Comparison of ENCODE assay signal across 1 cellular context in genomic region chr2:80168801-80169200, GRCh38.
TF ChIP-seq lines count a peak whose summit lies in the region.

No MANE protein-coding gene starts in this region.

TF ChIP-seq in K562, 482 proteins besides CTCF, POLR2A, EP300 and RAD21 (continued from another document):
- peak; percentile 45 for TF ChIP-seq NFIC (IDR thresholded peaks at IDR 0.05)
- TF ChIP-seq KDM1A (IDR thresholded peaks at IDR 0.05), result peak; percentile 51 to 67; a peak in 3 of 4 replicates
- peak; percentile 22 to 65; a peak in 2 of 4 replicates for TF ChIP-seq RCOR1 (IDR thresholded peaks at IDR 0.05; ENCODE audit: borderline replicate concordance in 1 of 2, low read depth in 2 of 2, low read length in 2 of 2)
- TF ChIP-seq HDAC2 (IDR thresholded peaks at IDR 0.05), result no peak
- TF ChIP-seq, protein P1, sequence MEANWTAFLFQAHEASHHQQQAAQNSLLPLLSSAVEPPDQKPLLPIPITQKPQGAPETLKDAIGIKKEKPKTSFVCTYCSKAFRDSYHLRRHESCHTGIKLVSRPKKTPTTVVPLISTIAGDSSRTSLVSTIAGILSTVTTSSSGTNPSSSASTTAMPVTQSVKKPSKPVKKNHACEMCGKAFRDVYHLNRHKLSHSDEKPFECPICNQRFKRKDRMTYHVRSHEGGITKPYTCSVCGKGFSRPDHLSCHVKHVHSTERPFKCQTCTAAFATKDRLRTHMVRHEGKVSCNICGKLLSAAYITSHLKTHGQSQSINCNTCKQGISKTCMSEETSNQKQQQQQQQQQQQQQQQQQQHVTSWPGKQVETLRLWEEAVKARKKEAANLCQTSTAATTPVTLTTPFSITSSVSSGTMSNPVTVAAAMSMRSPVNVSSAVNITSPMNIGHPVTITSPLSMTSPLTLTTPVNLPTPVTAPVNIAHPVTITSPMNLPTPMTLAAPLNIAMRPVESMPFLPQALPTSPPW (CRISPR knock-in tag; IDR thresholded peaks at IDR 0.05), result peak; percentile 45; the same call in 1 of the 2 replicates
- peak; percentile 47; the same call in 1 of the 2 replicates for TF ChIP-seq DMBX1 (CRISPR knock-in tag; IDR thresholded peaks at IDR 0.05; ENCODE audit: borderline replicate concordance)
- no peak for TF ChIP-seq LEF1 (IDR thresholded peaks at IDR 0.05)
- 0 out of 4 replicates have a peak, but pooled peaks of 1 of the 2 experiments have one; percentile 13 for TF ChIP-seq HDAC1 (IDR thresholded peaks at IDR 0.05)
- TF ChIP-seq CBFA2T2 (conservative IDR thresholded peaks at IDR 0.05), result peak; percentile 72
- TF ChIP-seq POLR2AphosphoS5 (IDR thresholded peaks at IDR 0.05; ENCODE audit: control insufficient read depth, insufficient read depth, low read depth, low read length), result peak; percentile 32; the same call in 1 of the 2 replicates
- peak; percentile 41; the same call in 1 of the 2 replicates for TF ChIP-seq STAT5A (IDR thresholded peaks at IDR 0.05; ENCODE audit: borderline replicate concordance, low read length)
- no peak for TF ChIP-seq RFX7 (CRISPR knock-in tag; IDR thresholded peaks at IDR 0.05)
- TF ChIP-seq NR2C2 (CRISPR knock-in tag; IDR thresholded peaks at IDR 0.05), result no peak
- peak; percentile 56; the same call in 1 of the 2 replicates for TF ChIP-seq NR2C2 (tag; IDR thresholded peaks at IDR 0.05)
- peak; percentile 67 for TF ChIP-seq TCF3 (CRISPR knock-in tag; IDR thresholded peaks at IDR 0.05)
- peak; percentile 60 for TF ChIP-seq NCOR1 (IDR thresholded peaks at IDR 0.05)
- peak; percentile 63 for TF ChIP-seq TAL1 (IDR thresholded peaks at IDR 0.05)
- no peak for TF ChIP-seq EHMT2 (IDR thresholded peaks at IDR 0.05)
